Comparison of ENCODE assay signal across 17 cellular contexts in the genomic region with DNA sequence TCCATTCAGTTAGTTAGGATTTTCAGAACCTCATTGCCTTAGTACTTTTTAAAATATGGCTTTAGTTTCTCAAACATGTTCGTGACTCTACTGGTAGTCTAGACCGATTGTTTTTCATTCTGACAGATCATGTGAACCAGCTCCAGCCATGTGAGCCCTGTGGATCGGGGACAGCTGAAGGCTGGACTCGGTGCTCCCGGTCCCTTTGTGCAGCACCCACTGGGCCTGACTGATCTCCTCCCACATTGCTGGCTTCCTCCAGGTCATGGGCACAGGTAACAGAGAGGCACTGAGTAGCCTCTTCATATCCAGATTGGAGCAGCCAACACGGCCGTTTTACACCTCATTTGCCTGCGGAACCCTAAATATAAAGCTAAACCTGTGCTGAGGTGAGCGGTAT.
"Had no signal": no experiment of that assay in that cellular context is flagged by ENCODE, and none has a peak within 500 bp of the region (broad histone marks: within the 10 kb centered on the region; RNA-seq: fewer than 3 reads in every experiment).

No MANE protein-coding gene starts in this region.

- ATAC-seq: esophagus mucosa; gastrocnemius medialis; heart right ventricle; naive thymus-derived CD8-positive, alpha-beta T cell; psoas muscle; right cardiac atrium; stimulated activated naive CD8-positive, alpha-beta T cell treated with anti-CD3 and anti-CD28 coated beads, Interleukin-15, Interleukin-2, amounts not matched to agents 100 U/mL and 50 U/mL, for 24 hours had no signal

- H3K4me1 ChIP-seq: ascending aorta, breast epithelium, psoas muscle, transverse colon, uterus had no signal

- H3K27ac Mint-ChIP-seq: dendritic cell treated with granulocyte-macrophage colony-stimulating factor and Interleukin-4, amounts not matched to agents 40 ng/mL and 50 ng/mL, for 4 days had no signal

- H3K27me3 ChIP-seq: ascending aorta, breast epithelium, gastrocnemius medialis, heart right ventricle, ovary, transverse colon, uterus had no signal

- H3K9me3 Mint-ChIP-seq: dendritic cell treated with granulocyte-macrophage colony-stimulating factor and Interleukin-4, amounts not matched to agents 40 ng/mL and 50 ng/mL, for 4 days; naive thymus-derived CD8-positive, alpha-beta T cell had no signal

- H3K9me3 ChIP-seq: ascending aorta, breast epithelium, gastrocnemius medialis, heart right ventricle, ovary, psoas muscle, transverse colon, uterus had no signal

- H3K27me3 Mint-ChIP-seq: dendritic cell treated with granulocyte-macrophage colony-stimulating factor and Interleukin-4, amounts not matched to agents 40 ng/mL and 50 ng/mL, for 4 days; naive thymus-derived CD8-positive, alpha-beta T cell had no signal

- H3K27ac ChIP-seq: ascending aorta, breast epithelium, gastrocnemius medialis, heart right ventricle, ovary, psoas muscle, uterus had no signal

- H3K4me3 Mint-ChIP-seq: dendritic cell treated with granulocyte-macrophage colony-stimulating factor and Interleukin-4, amounts not matched to agents 40 ng/mL and 50 ng/mL, for 4 days; naive thymus-derived CD8-positive, alpha-beta T cell had no signal

- H3K36me3 ChIP-seq: ovary, uterus had no signal

- DNase-seq: activated CD4-positive, alpha-beta T cell treated with anti-CD3 and anti-CD28 coated beads, Interleukin-2, amount 50 U/mL, for 4 hours; effector CD8-positive, alpha-beta T cell; gastrocnemius medialis; heart right ventricle; naive thymus-derived CD8-positive, alpha-beta T cell; ovary; psoas muscle; right cardiac atrium; stimulated activated CD4-positive, alpha-beta T cell treated with anti-CD3 and anti-CD28 coated beads, Interleukin-2, amount 100 ng/mL, for 24 hours; stimulated activated naive CD8-positive, alpha-beta T cell treated with anti-CD3 and anti-CD28 coated beads, Interleukin-15, Interleukin-2, amounts not matched to agents 100 U/mL and 50 U/mL, for 24 hours; T1000; transverse colon; uterus had no signal

- H3K4me3 ChIP-seq: ascending aorta, breast epithelium, gastrocnemius medialis, heart right ventricle, ovary, psoas muscle, transverse colon, uterus had no signal
